ENCODE assay signal across 26 cellular contexts in genomic region chr9:81108391-81108790, GRCh38.
DNase-seq lines count a peak whose midpoint lies in the region; ATAC-seq, FAIRE-seq and TF ChIP-seq lines count a peak whose summit lies in the region.
"Had no signal": no experiment of that assay in that cellular context is flagged by ENCODE, and none has a peak within 500 bp of the region (broad histone marks: within the 10 kb centered on the region; RNA-seq: fewer than 3 reads in every experiment).

No MANE protein-coding gene starts in this region.

- TF ChIP-seq CTCF in OCI-LY3 (IDR thresholded peaks at IDR 0.05; ENCODE audit: low read depth, low read length) (no peak), bronchial epithelial cell (IDR thresholded peaks at IDR 0.05; ENCODE audit: insufficient read depth, low read length, severe bottlenecking) (no peak), ascending aorta (IDR thresholded peaks at IDR 0.05) (no peak)

- H2AFZ ChIP-seq in OCI-LY3 (ENCODE audit: low read depth, low read length), result 0 out of 2 replicates have a peak overlapping the region, but pooled peaks have one; percentile 30

- FAIRE-seq in bronchial epithelial cell (lab: Jason Lieb, UNC), result no peak

- intact Hi-C loops in ascending aorta (cut with DNase I), result no loop called here

- no peaks in the 10 kb centered on the region for H3K36me3 ChIP-seq in OCI-LY3 (replicated peaks; ENCODE audit: low read depth, low read length)
- H3K36me3 ChIP-seq in bronchial epithelial cell (ENCODE audit: control insufficient read depth, insufficient read depth, low read length), result no peaks in the 10 kb centered on the region
- no peaks in the 10 kb centered on the region for H3K36me3 ChIP-seq in ascending aorta
- H3K36me3 ChIP-seq: left lung, spleen had no signal

- ATAC-seq in HG02885 (IDR thresholded peaks at IDR 0.05; ENCODE audit: poor library complexity, unreplicated experiment), result no peak
- ATAC-seq: body of pancreas; left lung; naive thymus-derived CD4-positive, alpha-beta T cell; stimulated activated effector memory CD8-positive, alpha-beta T cell treated with anti-CD3 and anti-CD28 coated beads, Interleukin-12 subunit alpha, Interleukin-12 subunit beta, amount 100 ng/mL, for 72 hours had no signal

- no peak overlapping the region for H3K9ac ChIP-seq in OCI-LY3 (ENCODE audit: low read length)

- H3K79me2 ChIP-seq in OCI-LY3 (ENCODE audit: low read length), result no peaks in the 10 kb centered on the region

- H3K4me1 ChIP-seq in OCI-LY3 (ENCODE audit: low read length), result no peaks in the 10 kb centered on the region
- H3K4me1 ChIP-seq in ascending aorta, result no peaks in the 10 kb centered on the region
- H3K4me1 ChIP-seq: body of pancreas, left lung had no signal

- DNase-seq in Daoy (ENCODE audit: low read depth) (peak; percentile 11), bronchial epithelial cell (ENCODE audit: low read depth) (peak; percentile 67), myocyte (ENCODE audit: low read depth) (peak; percentile 27), ascending aorta (ENCODE audit: low spot score in 2 of 2) (no peak), nucleus accumbens (lab: John Stamatoyannopoulos, UW) (no peak), NCI-H2081 (lab: John Stamatoyannopoulos, UW) (no peak)
- DNase-seq: activated CD4-positive, alpha-beta memory T cell treated with anti-CD3 and anti-CD28 coated beads for 36 hours; activated effector memory CD4-positive, alpha-beta T cell treated with Interleukin-2 at 50 U/mL for 16 hours; activated naive CD8-positive, alpha-beta T cell treated with anti-CD3 and anti-CD28 coated beads, Interleukin-2, amount 10 ng/mL, durations not matched to agents 7 days and 5 days; body of pancreas; Calu3; effector CD4-positive, alpha-beta T cell; HFFc6; KG1; left lung; naive thymus-derived CD4-positive, alpha-beta T cell; NCI-H748 treated with DMSO at 0.1 percent for 48 hours; retina; SHP77 treated with DMSO at 0.1 percent for 48 hours; spleen; stimulated activated CD4-positive, alpha-beta T cell treated with anti-CD3 and anti-CD28 coated beads, Interleukin-2, amount 100 ng/mL, for 48 hours; substantia nigra had no signal

- H3K27ac ChIP-seq in OCI-LY3 (ENCODE audit: low read length) (no peak overlapping the region), ascending aorta (no peak overlapping the region)
- H3K27ac ChIP-seq: body of pancreas, C4-2B, left lung, spleen had no signal

- H3K27me3 ChIP-seq in OCI-LY3 (ENCODE audit: low read depth, low read length) (no peaks in the 10 kb centered on the region), bronchial epithelial cell (ENCODE audit: control insufficient read depth, insufficient read depth, low read length) (no peaks in the 10 kb centered on the region), ascending aorta (no peaks in the 10 kb centered on the region)
- H3K27me3 ChIP-seq: body of pancreas had no signal

- no peaks in the 10 kb centered on the region for H4K20me1 ChIP-seq in OCI-LY3 (ENCODE audit: insufficient read depth, low read length)

- H3K9me3 ChIP-seq in OCI-LY3 (ENCODE audit: insufficient read depth, low read length) (no peaks in the 10 kb centered on the region), ascending aorta (no peaks in the 10 kb centered on the region)
- H3K9me3 ChIP-seq: body of pancreas, left lung, spleen had no signal

- H3K4me2 ChIP-seq in OCI-LY3 (ENCODE audit: low read length), result no peak overlapping the region

- H3K4me3 ChIP-seq in OCI-LY3 (ENCODE audit: low read length) (no peak overlapping the region), bronchial epithelial cell (ENCODE audit: low read depth, low read length) (no peak overlapping the region), ascending aorta (no peak overlapping the region)
- H3K4me3 ChIP-seq: body of pancreas, left lung, spleen had no signal

Comparison
In these comparisons a context has a peak if more than half of its experiments do, and no peak if none do; other contexts are left out.
1. DNase-seq: peak in Daoy (single experiment), bronchial epithelial cell (single experiment) and myocyte (single experiment); none in ascending aorta (0 of 2), nucleus accumbens (0 of 56) and NCI-H2081 (0 of 2).